ENCODE assay signal across 8 cellular contexts in genomic region chr1:228405200-228405978, GRCh38. TPM values are rescaled to one million over a fixed set of nuclear protein-coding genes. Genes with fewer than 3 reads are reported as not detected.
A peak's percentile ranks its signal among the peaks of the same experiment; 100 is the strongest.
DNase-seq lines count a peak whose midpoint lies in the region; ATAC-seq and TF ChIP-seq lines count a peak whose summit lies in the region.

No MANE protein-coding gene starts in this region.

- peaks cover 26% of the 10 kb centered on the region for H3K36me3 Mint-ChIP-seq in activated naive CD4-positive, alpha-beta T cell treated with anti-CD3 and anti-CD28 coated beads for 36 hours (ENCODE audit: low read depth)
- peaks cover 24% of the 10 kb centered on the region for H3K36me3 Mint-ChIP-seq in activated naive CD8-positive, alpha-beta T cell treated with anti-CD3 and anti-CD28 coated beads, Interleukin-2, amount 50 U/mL, for 24 hours (ENCODE audit: low read depth)
- H3K36me3 Mint-ChIP-seq in type B pancreatic cell, result no peaks in the 10 kb centered on the region

- peak overlapping the region; percentile 73 for H3K27ac Mint-ChIP-seq in activated naive CD4-positive, alpha-beta T cell treated with anti-CD3 and anti-CD28 coated beads for 36 hours
- peak overlapping the region; percentile 84 for H3K27ac Mint-ChIP-seq in activated naive CD8-positive, alpha-beta T cell treated with anti-CD3 and anti-CD28 coated beads, Interleukin-2, amount 50 U/mL, for 24 hours
- H3K27ac Mint-ChIP-seq in type B pancreatic cell, result peak overlapping the region; percentile 86

- no peaks in the 10 kb centered on the region for H3K27me3 Mint-ChIP-seq in activated naive CD4-positive, alpha-beta T cell treated with anti-CD3 and anti-CD28 coated beads for 36 hours (ENCODE audit: low read depth)
- no peaks in the 10 kb centered on the region for H3K27me3 Mint-ChIP-seq in activated naive CD8-positive, alpha-beta T cell treated with anti-CD3 and anti-CD28 coated beads, Interleukin-2, amount 50 U/mL, for 24 hours
- H3K27me3 Mint-ChIP-seq in type B pancreatic cell, result no peaks in the 10 kb centered on the region

- peak overlapping the region; percentile 87 for H3K4me3 Mint-ChIP-seq in activated naive CD4-positive, alpha-beta T cell treated with anti-CD3 and anti-CD28 coated beads for 36 hours
- H3K4me3 Mint-ChIP-seq in activated naive CD8-positive, alpha-beta T cell treated with anti-CD3 and anti-CD28 coated beads, Interleukin-2, amount 50 U/mL, for 24 hours, result peak overlapping the region; percentile 92
- H3K4me3 Mint-ChIP-seq in type B pancreatic cell, result peak overlapping the region; percentile 94

- peaks cover 23 to 45% of the 10 kb centered on the region in 2 donors for H3K4me1 ChIP-seq in left lung

- DNase-seq in activated naive CD4-positive, alpha-beta T cell treated with anti-CD3 and anti-CD28 coated beads for 36 hours, result no peak
- DNase-seq in activated naive CD4-positive, alpha-beta T cell treated with anti-CD3 and anti-CD28 coated beads, Interleukin-2, amount 50 U/mL, for 16 hours, result no peak
- no peak for DNase-seq in activated naive CD8-positive, alpha-beta T cell treated with anti-CD3 and anti-CD28 coated beads, Interleukin-2, amount 50 U/mL, for 24 hours
- DNase-seq in left lung, result peak; percentile 25 to 32
- DNase-seq in type B pancreatic cell (ENCODE audit: extremely low spot score, unreplicated experiment), result no peak
- DNase-seq in NCI-H1436 (lab: John Stamatoyannopoulos, UW), result no peak
- no peak for DNase-seq in A172 (ENCODE audit: low spot score)

- TF ChIP-seq CTCF in left lung (IDR thresholded peaks at IDR 0.05), result no peak
- TF ChIP-seq CTCF in type B pancreatic cell (conservative IDR thresholded peaks at IDR 0.05), result no peak

- ATAC-seq in activated naive CD8-positive, alpha-beta T cell treated with anti-CD3 and anti-CD28 coated beads, Interleukin-2, amount 50 U/mL, for 24 hours, result no peak
- no peak for ATAC-seq in left lung
- ATAC-seq in HG02938 (IDR thresholded peaks at IDR 0.05; ENCODE audit: unreplicated experiment), result no peak

- intact Hi-C loops in activated naive CD4-positive, alpha-beta T cell treated with anti-CD3 and anti-CD28 coated beads for 36 hours (cut with micrococcal nuclease), result loop anchor here (2.0 kb wide), 2 partner anchors 95 to 323 kb away; partner anchors contain the start of gene ARF1
- intact Hi-C loops in left lung (cut with DNase I), result no loop called here

- peaks cover 0 to 35% of the 10 kb centered on the region in 2 donors for H3K36me3 ChIP-seq in left lung

- H3K4me1 Mint-ChIP-seq in activated naive CD4-positive, alpha-beta T cell treated with anti-CD3 and anti-CD28 coated beads for 36 hours (ENCODE audit: low read depth), result peaks cover 44% of the 10 kb centered on the region
- H3K4me1 Mint-ChIP-seq in activated naive CD8-positive, alpha-beta T cell treated with anti-CD3 and anti-CD28 coated beads, Interleukin-2, amount 50 U/mL, for 24 hours, result peaks cover 40% of the 10 kb centered on the region
- peaks cover 23% of the 10 kb centered on the region for H3K4me1 Mint-ChIP-seq in type B pancreatic cell (ENCODE audit: unreplicated experiment)

- H3K9me3 Mint-ChIP-seq in activated naive CD4-positive, alpha-beta T cell treated with anti-CD3 and anti-CD28 coated beads for 36 hours, result no peaks in the 10 kb centered on the region
- H3K9me3 Mint-ChIP-seq in activated naive CD8-positive, alpha-beta T cell treated with anti-CD3 and anti-CD28 coated beads, Interleukin-2, amount 50 U/mL, for 24 hours, result no peaks in the 10 kb centered on the region
- no peaks in the 10 kb centered on the region for H3K9me3 Mint-ChIP-seq in type B pancreatic cell

- H3K4me3 ChIP-seq in left lung, result peak overlapping the region; percentile 95 to 99

- H3K27ac ChIP-seq in left lung, result no peak overlapping the region

- no peaks in the 10 kb centered on the region for H3K9me3 ChIP-seq in left lung

- no peaks in the 10 kb centered on the region for H3K27me3 ChIP-seq in left lung

- CTCF ChIA-PET in activated naive CD4-positive, alpha-beta T cell treated with anti-CD3 and anti-CD28 coated beads for 36 hours (lab: Charles Lee), result interaction anchor here (0.6 to 1.0 kb wide), 2 partner anchors 50 to 54 kb away, joined by 3 to 5 read pairs; no protein-coding TSS in a partner anchor

RNA-seq across cellular contexts. Expression of gene TRIM11, which starts 1.2 kb away (rescaled TPM):
- 10 to 100 TPM; 26.0 to 27.5 TPM for total RNA-seq in activated naive CD4-positive, alpha-beta T cell treated with anti-CD3 and anti-CD28 coated beads for 36 hours
- total RNA-seq in left lung (10 to 100 TPM; 21.5 to 27.1 TPM), type B pancreatic cell (ENCODE audit: low replicate concordance) (33.6 and 38.0 TPM in 2 replicates)
- total RNA-seq in A172 (2014; rRNA removed; shearing (Covaris generic)), result 35.9 and 36.1 TPM in 2 replicates

RNA-seq across cellular contexts. Expression of gene TRIM17, which starts 11.3 kb away (rescaled TPM):
- total RNA-seq in activated naive CD4-positive, alpha-beta T cell treated with anti-CD3 and anti-CD28 coated beads for 36 hours, result 1 to 10 TPM; 1.0 to 1.2 TPM
- total RNA-seq in left lung, result 1 to 10 TPM; 1.3 to 2.9 TPM
- 7.8 and 9.4 TPM in 2 replicates for total RNA-seq in type B pancreatic cell (ENCODE audit: low replicate concordance)
- total RNA-seq in A172 (2014; rRNA removed; shearing (Covaris generic)), result not detected in 2 replicates

Comparison
In these comparisons a context has a peak if more than half of its experiments do, and no peak if none do; other contexts are left out.
1. DNase-seq: peak in left lung (2 of 2); none in activated naive CD4-positive, alpha-beta T cell treated with anti-CD3 and anti-CD28 coated beads for 36 hours (single experiment), activated naive CD4-positive, alpha-beta T cell treated with anti-CD3 and anti-CD28 coated beads, Interleukin-2, amount 50 U/mL, for 16 hours (single experiment), activated naive CD8-positive, alpha-beta T cell treated with anti-CD3 and anti-CD28 coated beads, Interleukin-2, amount 50 U/mL, for 24 hours (single experiment), type B pancreatic cell (single experiment), NCI-H1436 (single experiment) and A172 (single experiment).
2. Peak in every context shown above with its lines, with median percentiles within 50 percentile points of each other: H3K27ac Mint-ChIP-seq and H3K4me3 Mint-ChIP-seq.